ENCODE assay signal across 20 cellular contexts in genomic region chr15:48785195-48785594, GRCh38.
"Had no signal": no experiment of that assay in that cellular context is flagged by ENCODE, and none has a peak within 500 bp of the region (broad histone marks: within the 10 kb centered on the region; RNA-seq: fewer than 3 reads in every experiment).

No MANE protein-coding gene starts in this region.

- H3K27me3 ChIP-seq: esophagus squamous epithelium, foreskin keratinocyte, transverse colon, vagina had no signal

- DNase-seq: activated CD4-positive, alpha-beta T cell treated with anti-CD3 and anti-CD28 coated beads for 36 hours; activated CD4-positive, alpha-beta T cell treated with anti-CD3 and anti-CD28 coated beads, Interleukin-2, amount 50 U/mL, for 48 hours; activated gamma-delta T cell; dermis blood vessel endothelial cell; effector memory CD8-positive, alpha-beta T cell; esophagus squamous epithelium; foreskin keratinocyte; glutamatergic neuron; hippocampal formation; left colon; mammary epithelial cell; naive B cell; stimulated activated CD4-positive, alpha-beta T cell treated with anti-CD3 and anti-CD28 coated beads, Interleukin-12 subunit alpha, Interleukin-12 subunit beta, amount 100 ng/mL, for 4 hours; stimulated activated CD4-positive, alpha-beta T cell treated with anti-CD3 and anti-CD28 coated beads, Interleukin-1b, Interleukin-23, amount 100 ng/mL, for 48 hours; stimulated activated CD8-positive, alpha-beta memory T cell treated with anti-CD3 and anti-CD28 coated beads, Interleukin-4, amount 100 ng/mL, for 48 hours; stimulated activated naive CD8-positive, alpha-beta T cell treated with anti-CD3 and anti-CD28 coated beads, Interleukin-15, Interleukin-2, amounts not matched to agents 100 U/mL and 50 U/mL, for 24 hours; SW 1271; transverse colon had no signal

- H3K36me3 ChIP-seq: vagina had no signal

- H3K4me3 ChIP-seq: esophagus squamous epithelium, transverse colon, vagina had no signal

- H3K9me3 ChIP-seq: esophagus squamous epithelium, transverse colon, vagina had no signal

- H3K27ac ChIP-seq: esophagus squamous epithelium, foreskin keratinocyte, transverse colon, vagina had no signal

- ATAC-seq: activated CD4-positive, alpha-beta T cell treated with anti-CD3 and anti-CD28 coated beads for 36 hours; effector memory CD8-positive, alpha-beta T cell; foreskin keratinocyte; left colon; stimulated activated naive CD8-positive, alpha-beta T cell treated with anti-CD3 and anti-CD28 coated beads, Interleukin-15, Interleukin-2, amounts not matched to agents 100 U/mL and 50 U/mL, for 24 hours; WTC11 had no signal

- H3K4me1 ChIP-seq: foreskin keratinocyte, transverse colon, vagina had no signal
